In the genomic region with DNA sequence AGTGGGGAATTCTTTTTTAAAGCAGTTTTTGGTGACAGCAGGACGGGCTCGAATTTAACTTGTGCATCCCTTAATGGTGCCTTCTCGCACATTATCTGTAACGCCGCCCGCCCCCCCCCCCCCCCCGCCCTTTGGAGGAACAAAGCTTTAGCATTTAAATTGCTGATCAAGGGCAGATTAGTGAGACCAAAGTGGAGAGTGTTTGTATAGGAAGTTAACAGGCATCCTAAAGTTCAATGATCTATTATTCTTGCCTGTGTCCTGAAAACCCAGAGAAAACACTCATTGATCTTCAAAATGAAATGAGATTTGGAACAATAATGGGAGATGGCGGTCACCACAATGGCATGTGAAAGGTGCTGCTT, we compare ENCODE assay signal across 8 cellular contexts. TPM values are rescaled to one million over a fixed set of nuclear protein-coding genes. Genes with fewer than 3 reads are reported as not detected.
DNase-seq lines count a peak whose midpoint lies in the region; ATAC-seq lines count a peak whose summit lies in the region.

No MANE protein-coding gene starts in this region.

- H3K9me3 ChIP-seq in iPS-15b (ENCODE audit: control insufficient read depth, insufficient read depth, low read length), result no peaks in the 10 kb centered on the region

- CTCF ChIA-PET in activated CD4-positive, alpha-beta memory T cell treated with anti-CD3 and anti-CD28 coated beads for 36 hours (lab: Charles Lee), result interaction anchor here (1.2 kb wide), 1 partner anchor 623 kb away, joined by 4 read pairs; no protein-coding TSS in a partner anchor

- H3K4me3 Mint-ChIP-seq in activated CD4-positive, alpha-beta memory T cell treated with anti-CD3 and anti-CD28 coated beads for 36 hours, result peak overlapping the region; percentile 89

- H3K36me3 Mint-ChIP-seq in activated CD4-positive, alpha-beta memory T cell treated with anti-CD3 and anti-CD28 coated beads for 36 hours, result peaks cover 12% of the 10 kb centered on the region

- H3K4me1 Mint-ChIP-seq in activated CD4-positive, alpha-beta memory T cell treated with anti-CD3 and anti-CD28 coated beads for 36 hours (ENCODE audit: low read depth), result peaks cover 49% of the 10 kb centered on the region

- H3K27me3 ChIP-seq in iPS-15b (ENCODE audit: control insufficient read depth, insufficient read depth, low read length), result no peaks in the 10 kb centered on the region

- no peaks in the 10 kb centered on the region for H3K36me3 ChIP-seq in iPS-15b (ENCODE audit: control insufficient read depth, insufficient read depth, low read length)

- ATAC-seq in HG02973 (IDR thresholded peaks at IDR 0.05; ENCODE audit: unreplicated experiment) (no peak), HG03354 (IDR thresholded peaks at IDR 0.05; ENCODE audit: poor library complexity, severe bottlenecking, unreplicated experiment) (no peak)

- H3K27ac Mint-ChIP-seq in activated CD4-positive, alpha-beta memory T cell treated with anti-CD3 and anti-CD28 coated beads for 36 hours, result peak overlapping the region; percentile 85

- no peaks in the 10 kb centered on the region for H3K9me3 Mint-ChIP-seq in activated CD4-positive, alpha-beta memory T cell treated with anti-CD3 and anti-CD28 coated beads for 36 hours

- DNase-seq in DMS 273 (lab: John Stamatoyannopoulos, UW; ENCODE audit: unreplicated experiment), result peak; percentile 43
- DNase-seq in DMS 273 treated with DMSO at 0.1 percent for 48 hours (lab: John Stamatoyannopoulos, UW), result no peak
- DNase-seq in activated CD4-positive, alpha-beta memory T cell treated with anti-CD3 and anti-CD28 coated beads for 36 hours, result no peak
- peak; percentile 25 for DNase-seq in stimulated activated naive CD4-positive, alpha-beta T cell treated with Interleukin-2 at 50 U/mL for 16 hours (lab: John Stamatoyannopoulos, UW)
- DNase-seq in activated CD8-positive, alpha-beta memory T cell treated with anti-CD3 and anti-CD28 coated beads, Interleukin-2, amount 50 U/mL, for 4 hours, result no peak

- intact Hi-C loops in activated CD4-positive, alpha-beta memory T cell treated with anti-CD3 and anti-CD28 coated beads for 36 hours (cut with micrococcal nuclease), result loop anchor here (5.0 to 10.0 kb wide), 4 partner anchors 286 to 1624 kb away; a partner anchor contains a TSS

- H3K4me1 ChIP-seq in iPS-15b (ENCODE audit: control insufficient read depth, insufficient read depth, low read length), result peaks cover 25% of the 10 kb centered on the region

- H3K4me3 ChIP-seq in iPS-15b (ENCODE audit: low read depth, low read length), result peak overlapping the region; percentile 57

- POLR2A ChIA-PET in activated CD4-positive, alpha-beta memory T cell treated with anti-CD3 and anti-CD28 coated beads for 36 hours (lab: Charles Lee), result interaction anchor here (1.4 kb wide), 1 partner anchor 31 kb away, joined by 3 read pairs; no protein-coding TSS in a partner anchor

- H3K9ac ChIP-seq in iPS-15b (ENCODE audit: low read depth, low read length), result no peak overlapping the region

- peaks cover 8% of the 10 kb centered on the region for H3K27me3 Mint-ChIP-seq in activated CD4-positive, alpha-beta memory T cell treated with anti-CD3 and anti-CD28 coated beads for 36 hours

RNA-seq across cellular contexts. Expression of a gene that starts 2.3 kb away (rescaled TPM):
- 10 to 100 TPM; 23.0 to 24.1 TPM for total RNA-seq in activated CD4-positive, alpha-beta memory T cell treated with anti-CD3 and anti-CD28 coated beads for 36 hours

Comparison
In these comparisons a context has a peak if more than half of its experiments do, and no peak if none do; other contexts are left out.
1. DNase-seq: peak in DMS 273 (single experiment) and stimulated activated naive CD4-positive, alpha-beta T cell treated with Interleukin-2 at 50 U/mL for 16 hours (single experiment); none in DMS 273 treated with DMSO at 0.1 percent for 48 hours (single experiment), activated CD4-positive, alpha-beta memory T cell treated with anti-CD3 and anti-CD28 coated beads for 36 hours (single experiment) and activated CD8-positive, alpha-beta memory T cell treated with anti-CD3 and anti-CD28 coated beads, Interleukin-2, amount 50 U/mL, for 4 hours (single experiment).